Comparison of ENCODE assay signal across 1 cellular context in genomic region chr18:23539911-23540475, GRCh38.
TF ChIP-seq lines count a peak whose summit lies in the region.

No MANE protein-coding gene starts in this region.

TF ChIP-seq in HepG2, 621 proteins besides CTCF, POLR2A, EP300 and RAD21:
- TF ChIP-seq IKZF1 (IDR thresholded peaks at IDR 0.05), result no peak
- no peak for TF ChIP-seq ZNF180 (CRISPR knock-in tag; IDR thresholded peaks at IDR 0.05; ENCODE audit: borderline replicate concordance, low read depth)
- no peak for TF ChIP-seq ZSCAN22 (CRISPR knock-in tag; IDR thresholded peaks at IDR 0.05)
- no peak for TF ChIP-seq POLR2AphosphoS2 (IDR thresholded peaks at IDR 0.05; ENCODE audit: low read depth, low read length)
- no peak for TF ChIP-seq ZNF281 (CRISPR knock-in tag; IDR thresholded peaks at IDR 0.05; ENCODE audit: borderline replicate concordance)
- TF ChIP-seq GATAD1 (CRISPR knock-in tag; IDR thresholded peaks at IDR 0.05), result no peak
- TF ChIP-seq HDAC6 (IDR thresholded peaks at IDR 0.05; ENCODE audit: low read depth, low read length), result no peak
